Comparison of ENCODE assay signal across 8 cellular contexts in genomic region chr2:72144746-72145657, GRCh38. TPM values are rescaled to one million over a fixed set of nuclear protein-coding genes. Genes with fewer than 3 reads are reported as not detected.
DNase-seq lines count a peak whose midpoint lies in the region; ATAC-seq and TF ChIP-seq lines count a peak whose summit lies in the region.

No MANE protein-coding gene starts in this region.

- no peak overlapping the region for H4K12ac ChIP-seq in trophoblast cell (ENCODE audit: low read depth, low read length)

- no peak overlapping the region for H3K23ac ChIP-seq in trophoblast cell (ENCODE audit: low read length)

- H2BK12ac ChIP-seq in trophoblast cell (ENCODE audit: low read length), result no peak overlapping the region

- peaks cover 33% of the 10 kb centered on the region for H3K4me1 Mint-ChIP-seq in activated CD8-positive, alpha-beta T cell treated with anti-CD3 and anti-CD28 coated beads, Interleukin-2, amount 10 ng/mL, durations not matched to agents 7 days and 5 days (ENCODE audit: low read depth)

- H2AK5ac ChIP-seq in trophoblast cell (ENCODE audit: low read length), result no peak overlapping the region

- peak overlapping the region; percentile 18 for H3K4me3 ChIP-seq in BJ (ENCODE audit: low read depth, low read length)
- H3K4me3 ChIP-seq in HUES6 (ENCODE audit: low read depth, low read length), result peak overlapping the region; percentile 68
- H3K4me3 ChIP-seq in trophoblast cell (ENCODE audit: low read depth, low read length), result peak overlapping the region; percentile 64

- POLR2A ChIA-PET in BJ (lab: Charles Lee), result no interaction called here
- POLR2A ChIA-PET in activated CD8-positive, alpha-beta T cell treated with anti-CD3 and anti-CD28 coated beads, Interleukin-2, amount 10 ng/mL, durations not matched to agents 7 days and 5 days (lab: Charles Lee), result no interaction called here

- H3K79me1 ChIP-seq in trophoblast cell (ENCODE audit: low read length), result peaks cover 2% of the 10 kb centered on the region

- no peak overlapping the region for H2BK120ac ChIP-seq in trophoblast cell (ENCODE audit: insufficient read depth, low read length, poor library complexity)

- peak overlapping the region; percentile 11 for H2AFZ ChIP-seq in trophoblast cell (ENCODE audit: insufficient read depth, low read length, poor library complexity)

- no peak overlapping the region for H2BK5ac ChIP-seq in trophoblast cell (ENCODE audit: low read depth, low read length, poor library complexity)

- H3K4me2 ChIP-seq in trophoblast cell (ENCODE audit: low read length), result peak overlapping the region; percentile 90

- CTCF ChIA-PET in BJ (lab: Yijun Ruan, JAX), result interaction anchor here (0.6 kb wide), 1 partner anchor 688 kb away, joined by 3 read pairs; no protein-coding TSS in a partner anchor
- CTCF ChIA-PET in activated CD8-positive, alpha-beta T cell treated with anti-CD3 and anti-CD28 coated beads, Interleukin-2, amount 10 ng/mL, durations not matched to agents 7 days and 5 days (lab: Charles Lee), result no interaction called here

- H3K36me3 Mint-ChIP-seq in activated CD8-positive, alpha-beta T cell treated with anti-CD3 and anti-CD28 coated beads, Interleukin-2, amount 10 ng/mL, durations not matched to agents 7 days and 5 days (ENCODE audit: low read depth), result peaks cover 7% of the 10 kb centered on the region

- DNase-seq in BJ (ENCODE audit: low read depth) (no peak), head of caudate nucleus (peak in 26 of 42 donors; percentile 5 to 66 (median 40)), trophoblast cell (peak; percentile 21 to 55)
- DNase-seq in activated CD8-positive, alpha-beta T cell treated with anti-CD3 and anti-CD28 coated beads, Interleukin-2, amount 10 ng/mL, durations not matched to agents 7 days and 5 days, result peak; percentile 18

- no peak overlapping the region for H4K91ac ChIP-seq in trophoblast cell (ENCODE audit: low read depth, low read length)

- no peak for TF ChIP-seq CTCF in BJ (IDR thresholded peaks at IDR 0.05; ENCODE audit: insufficient read depth, low read depth, low read length)

- no peak overlapping the region for H3K18ac ChIP-seq in trophoblast cell (ENCODE audit: low read length)

- H3K27me3 Mint-ChIP-seq in activated CD8-positive, alpha-beta T cell treated with anti-CD3 and anti-CD28 coated beads, Interleukin-2, amount 10 ng/mL, durations not matched to agents 7 days and 5 days (ENCODE audit: low read depth), result peaks cover 59% of the 10 kb centered on the region

- H3K9me3 Mint-ChIP-seq in activated CD8-positive, alpha-beta T cell treated with anti-CD3 and anti-CD28 coated beads, Interleukin-2, amount 10 ng/mL, durations not matched to agents 7 days and 5 days (ENCODE audit: insufficient read depth), result no peaks in the 10 kb centered on the region

- H3K27ac Mint-ChIP-seq in activated CD8-positive, alpha-beta T cell treated with anti-CD3 and anti-CD28 coated beads, Interleukin-2, amount 10 ng/mL, durations not matched to agents 7 days and 5 days, result no peak overlapping the region

- no peak overlapping the region for H4K8ac ChIP-seq in trophoblast cell (ENCODE audit: low read depth, low read length)

- H3K4me3 Mint-ChIP-seq in activated CD8-positive, alpha-beta T cell treated with anti-CD3 and anti-CD28 coated beads, Interleukin-2, amount 10 ng/mL, durations not matched to agents 7 days and 5 days, result peak overlapping the region; percentile 34

- H3K9me3 ChIP-seq in HUES6 (ENCODE audit: control insufficient read depth, insufficient read depth, low read depth, low read length) (no peaks in the 10 kb centered on the region), trophoblast cell (ENCODE audit: insufficient read depth, low read depth, low read length) (peaks cover 24% of the 10 kb centered on the region)

- intact Hi-C loops in head of caudate nucleus (cut with DNase I), result loop anchor here (10.0 kb wide), 1 partner anchor 600 kb away; no protein-coding TSS in a partner anchor

- no peak overlapping the region for H3K27ac ChIP-seq in HUES6 (ENCODE audit: low read depth, low read length)
- no peak overlapping the region for H3K27ac ChIP-seq in trophoblast cell (ENCODE audit: low read depth, low read length)

- H3K4ac ChIP-seq in trophoblast cell (ENCODE audit: low read depth, low read length), result no peak overlapping the region

- H3K4me1 ChIP-seq in HUES6 (ENCODE audit: control insufficient read depth, insufficient read depth, low read length) (peaks cover 31% of the 10 kb centered on the region), trophoblast cell (ENCODE audit: control insufficient read depth in 1 of 2, insufficient read depth in 2 of 2, low read length in 2 of 2) (peaks cover 32 to 37% of the 10 kb centered on the region in 2 experiments)

- H3K9ac ChIP-seq in HUES6 (ENCODE audit: low read length), result peak overlapping the region; percentile 27
- H3K9ac ChIP-seq in trophoblast cell (ENCODE audit: low read length), result no peak overlapping the region

- ATAC-seq in activated CD8-positive, alpha-beta T cell treated with anti-CD3 and anti-CD28 coated beads, Interleukin-2, amount 10 ng/mL, durations not matched to agents 7 days and 5 days, result no peak
- no peak for ATAC-seq in GM21390 (IDR thresholded peaks at IDR 0.05; ENCODE audit: unreplicated experiment)
- no peak for ATAC-seq in HG03045 (IDR thresholded peaks at IDR 0.05; ENCODE audit: unreplicated experiment)
- ATAC-seq in GM19467 (IDR thresholded peaks at IDR 0.05; ENCODE audit: unreplicated experiment), result no peak

- no peaks in the 10 kb centered on the region for H3K79me2 ChIP-seq in trophoblast cell (ENCODE audit: control insufficient read depth, insufficient read depth, low read length, poor library complexity)

- H3K36me3 ChIP-seq in BJ (ENCODE audit: control insufficient read depth, insufficient read depth, low read length) (no peaks in the 10 kb centered on the region), HUES6 (ENCODE audit: control insufficient read depth, insufficient read depth, low read length) (no peaks in the 10 kb centered on the region), trophoblast cell (ENCODE audit: control insufficient read depth in 1 of 2, insufficient read depth in 2 of 2, low read length in 2 of 2) (no peaks in the 10 kb centered on the region)

- no CpG with 5 or more reads among the region's 81 CpGs for WGBS in trophoblast cell (ENCODE audit: extremely low coverage, insufficient coverage, insufficient read length)

- peaks cover 50% of the 10 kb centered on the region for H3K27me3 ChIP-seq in BJ (ENCODE audit: control insufficient read depth, insufficient read depth, low read length)
- peaks cover 97% of the 10 kb centered on the region for H3K27me3 ChIP-seq in HUES6 (ENCODE audit: control insufficient read depth, insufficient read depth, low read length)
- peaks cover 62% of the 10 kb centered on the region for H3K27me3 ChIP-seq in trophoblast cell (ENCODE audit: insufficient read depth, low read length)

- no peak overlapping the region for H3K14ac ChIP-seq in trophoblast cell (ENCODE audit: low read length)

RNA-seq across cellular contexts. Expression of gene CYP26B1, which starts 2.7 kb away (rescaled TPM):
- polyA plus RNA-seq in BJ (2011; rRNA removed), result 0.16 and 0.27 TPM in 2 replicates
- 0.15 and 0.43 TPM in 2 replicates for polyA minus RNA-seq in BJ (2011; rRNA and poly(A)+ RNA removed)
- not detected for total RNA-seq in activated CD8-positive, alpha-beta T cell treated with anti-CD3 and anti-CD28 coated beads, Interleukin-2, amount 10 ng/mL, durations not matched to agents 7 days and 5 days
- polyA plus RNA-seq in trophoblast cell (2013), result 5.7 and 5.9 TPM in 2 replicates

Comparison
In these comparisons a context has a peak if more than half of its experiments do, and no peak if none do; other contexts are left out.
1. H3K4me3 ChIP-seq: peak in every context shown above with its lines; median percentile 68 in HUES6; 64 in trophoblast cell; 18 in BJ.